ENCODE assay signal across 8 cellular contexts in genomic region chr5:103120607-103121200, GRCh38. TPM values are rescaled to one million over a fixed set of nuclear protein-coding genes. Genes with fewer than 3 reads are reported as not detected.
A peak's percentile ranks its signal among the peaks of the same experiment; 100 is the strongest.
DNase-seq lines count a peak whose midpoint lies in the region; ATAC-seq lines count a peak whose summit lies in the region.

No MANE protein-coding gene starts in this region.

- DNase-seq in AG20443 (ENCODE audit: low spot score) = peak; percentile 19
- peak; percentile 43 for DNase-seq in RPMI8226
- no peak for DNase-seq in NCI-H2107 (lab: John Stamatoyannopoulos, UW)
- no peak for DNase-seq in NCI-H2196 (lab: John Stamatoyannopoulos, UW; ENCODE audit: unreplicated experiment)

- no peaks in the 10 kb centered on the region for H3K27me3 ChIP-seq in duodenal mucosa (ENCODE audit: control insufficient read depth in 1 of 2, insufficient read depth in 2 of 2, low read length in 2 of 2)

- 1 to 2% methylated on average over 6 to 8 of the region's 17 CpGs for WGBS in mesodermal cell (ENCODE audit: insufficient coverage in 2 of 2), 2 experiments
- WGBS in urinary bladder = under 1% methylated on average over 17 of the region's 17 CpGs

- H3K9me3 ChIP-seq in duodenal mucosa (ENCODE audit: control insufficient read depth in 1 of 2, low read length in 2 of 2) (no peaks in the 10 kb centered on the region), mesodermal cell (ENCODE audit: control insufficient read depth, low read length) (no peaks in the 10 kb centered on the region)

- H3K4me1 ChIP-seq in duodenal mucosa (ENCODE audit: control insufficient read depth in 1 of 2, insufficient read depth in 2 of 2, low read length in 2 of 2) (peaks cover 13 to 31% of the 10 kb centered on the region in 2 donors), mesodermal cell (ENCODE audit: control insufficient read depth, insufficient read depth, low read length, poor library complexity, severe bottlenecking) (no peaks in the 10 kb centered on the region), urinary bladder (ENCODE audit: insufficient read depth) (peaks cover 3% of the 10 kb centered on the region)

- H3K4me3 ChIP-seq in duodenal mucosa (ENCODE audit: low read depth in 1 of 2, low read length in 2 of 2) (peak overlapping the region; percentile 99), mesodermal cell (ENCODE audit: extremely low read depth, insufficient read depth, low read length, poor library complexity, severe bottlenecking) (peak overlapping the region; percentile 80), urinary bladder (ENCODE audit: low read depth, low read length) (peak overlapping the region; percentile 63)

- H3K27ac ChIP-seq in duodenal mucosa (ENCODE audit: low read depth, low read length) = peak overlapping the region; percentile 78
- H3K27ac ChIP-seq in mesodermal cell (ENCODE audit: low read depth, low read length, severe bottlenecking) = peak overlapping the region; percentile 76
- peak overlapping the region; percentile 39 for H3K27ac ChIP-seq in urinary bladder (ENCODE audit: low read depth)

- H3K36me3 ChIP-seq in duodenal mucosa (ENCODE audit: control insufficient read depth in 1 of 2, insufficient read depth in 2 of 2, low read length in 2 of 2) = no peaks in the 10 kb centered on the region
- no peaks in the 10 kb centered on the region for H3K36me3 ChIP-seq in mesodermal cell (ENCODE audit: control insufficient read depth, insufficient read depth, low read length)
- H3K36me3 ChIP-seq in urinary bladder (ENCODE audit: insufficient read depth) = peaks cover 1% of the 10 kb centered on the region

- peak; percentile 0 for ATAC-seq in GM21447 (IDR thresholded peaks at IDR 0.05; ENCODE audit: unreplicated experiment)

- peak overlapping the region; percentile 97 to 100 for H3K9ac ChIP-seq in duodenal mucosa (ENCODE audit: low read depth in 1 of 2, low read length in 2 of 2)

RNA-seq across cellular contexts. Expression of gene PPIP5K2, which starts 0.6 kb away (rescaled TPM):
- polyA plus RNA-seq in mesodermal cell (2013, experiment 1 of 2) = 31.7 TPM
- polyA plus RNA-seq in mesodermal cell (2013, experiment 2 of 2) = 39.5 TPM
- 143 TPM for total RNA-seq in urinary bladder
- 13.8 TPM for polyA plus RNA-seq in urinary bladder

RNA-seq across cellular contexts. Expression of gene GIN1, which starts 0.8 kb away (rescaled TPM):
- polyA plus RNA-seq in mesodermal cell (2013, experiment 1 of 2) = 6.7 TPM
- polyA plus RNA-seq in mesodermal cell (2013, experiment 2 of 2) = 12.0 TPM
- total RNA-seq in urinary bladder = 20.2 TPM
- 6.4 TPM for polyA plus RNA-seq in urinary bladder

Comparison
In these comparisons a context has a peak if more than half of its experiments do, and no peak if none do; other contexts are left out.
1. DNase-seq: peak in AG20443 (single experiment) and RPMI8226 (single experiment); none in NCI-H2107 (single experiment) and NCI-H2196 (single experiment).
2. Peak in every context shown above with its lines, with median percentiles within 50 percentile points of each other: H3K27ac ChIP-seq and H3K4me3 ChIP-seq.